Comparison of ENCODE assay signal across 10 cellular contexts in the genomic region with DNA sequence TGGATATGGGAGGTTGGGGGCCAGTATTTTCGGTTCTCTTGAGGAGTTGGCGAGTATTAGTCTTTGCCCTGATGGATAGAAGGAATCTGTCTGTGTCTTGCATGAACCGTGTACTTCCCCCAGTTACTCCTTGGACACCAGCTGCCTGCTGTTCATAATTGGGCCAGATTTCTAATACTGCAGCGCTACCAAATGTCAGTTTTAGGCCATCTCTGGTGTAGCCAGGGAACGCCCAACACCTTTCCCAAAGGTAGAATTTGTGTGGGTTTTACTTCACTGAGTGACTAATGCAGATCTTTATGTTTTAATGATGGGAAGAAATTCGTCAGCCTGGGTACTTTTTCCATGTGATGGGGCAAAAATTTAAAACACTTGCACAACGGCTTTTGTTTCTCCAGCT. TPM values are rescaled to one million over a fixed set of nuclear protein-coding genes. Genes with fewer than 3 reads are reported as not detected.
DNase-seq lines count a peak whose midpoint lies in the region; ATAC-seq and TF ChIP-seq lines count a peak whose summit lies in the region.
"Had no signal": no experiment of that assay in that cellular context is flagged by ENCODE, and none has a peak within 500 bp of the region (broad histone marks: within the 10 kb centered on the region; RNA-seq: fewer than 3 reads in every experiment).

No MANE protein-coding gene starts in this region.

- no peak overlapping the region for H3K9ac ChIP-seq in mesendoderm (ENCODE audit: low read length)

- peak overlapping the region; percentile 38 for H3K27ac Mint-ChIP-seq in activated naive CD4-positive, alpha-beta T cell treated with anti-CD3 and anti-CD28 coated beads, Interleukin-2, amount 50 U/mL, for 24 hours

- no peak overlapping the region for H2AK5ac ChIP-seq in mesendoderm (ENCODE audit: low read length)

- no peak for DNase-seq in activated naive CD4-positive, alpha-beta T cell (lab: John Stamatoyannopoulos, UW)
- no peak for DNase-seq in breast epithelium (ENCODE audit: low spot score in 2 of 2)
- DNase-seq in mesendoderm: no peak
- DNase-seq in uterus: no peak
- DNase-seq in SKM-1 treated with dmso at 0.1 percent for 144 hours (lab: John Stamatoyannopoulos, UW; ENCODE audit: unreplicated experiment): no peak
- no peak for DNase-seq in NCI-H2029 (lab: John Stamatoyannopoulos, UW)
- DNase-seq: T1000 had no signal

- no peaks in the 10 kb centered on the region for H3K9me3 ChIP-seq in breast epithelium
- H3K9me3 ChIP-seq in uterus: no peaks in the 10 kb centered on the region

- peaks cover 0 to 14% of the 10 kb centered on the region in 2 donors for H3K4me1 ChIP-seq in breast epithelium
- H3K4me1 ChIP-seq in mesendoderm (ENCODE audit: control insufficient read depth, low read depth, low read length): peaks cover 26% of the 10 kb centered on the region
- peaks cover 0 to 3% of the 10 kb centered on the region in 2 donors for H3K4me1 ChIP-seq in uterus

- H3K4me1 Mint-ChIP-seq in activated naive CD4-positive, alpha-beta T cell treated with anti-CD3 and anti-CD28 coated beads, Interleukin-2, amount 50 U/mL, for 24 hours: peaks cover 50% of the 10 kb centered on the region

- peak overlapping the region in 1 of 3 donors; percentile 36 for H3K4me3 ChIP-seq in breast epithelium
- no peak overlapping the region for H3K4me3 ChIP-seq in mesendoderm (ENCODE audit: low read length)
- H3K4me3 ChIP-seq in uterus: no peak overlapping the region

- H3K9me3 Mint-ChIP-seq in activated naive CD4-positive, alpha-beta T cell treated with anti-CD3 and anti-CD28 coated beads, Interleukin-2, amount 50 U/mL, for 24 hours: no peaks in the 10 kb centered on the region
- H3K9me3 Mint-ChIP-seq: central memory CD8-positive, alpha-beta T cell had no signal

- no peak overlapping the region for H3K18ac ChIP-seq in mesendoderm (ENCODE audit: low read length)

- H3K36me3 ChIP-seq in breast epithelium (no peaks in the 10 kb centered on the region), mesendoderm (ENCODE audit: control insufficient read depth, insufficient read depth, low read length) (no peaks in the 10 kb centered on the region), uterus (no peaks in the 10 kb centered on the region)

- no peaks in the 10 kb centered on the region for H3K27me3 ChIP-seq in breast epithelium
- H3K27me3 ChIP-seq in mesendoderm (ENCODE audit: insufficient read depth, low read length, poor library complexity): no peaks in the 10 kb centered on the region
- H3K27me3 ChIP-seq in uterus: no peaks in the 10 kb centered on the region

- H3K79me2 ChIP-seq in mesendoderm (ENCODE audit: control insufficient read depth, insufficient read depth, low read length): peaks cover 62% of the 10 kb centered on the region

- intact Hi-C loops in breast epithelium (cut with DNase I; ENCODE audit: low total_unique reads) (no loop called here), uterus (cut with DNase I; ENCODE audit: low total_unique reads) (no loop called here)

- H3K4ac ChIP-seq in mesendoderm (ENCODE audit: low read depth, low read length): no peak overlapping the region

- peak overlapping the region; percentile 3 for H3K4me3 Mint-ChIP-seq in activated naive CD4-positive, alpha-beta T cell treated with anti-CD3 and anti-CD28 coated beads, Interleukin-2, amount 50 U/mL, for 24 hours
- H3K4me3 Mint-ChIP-seq: central memory CD8-positive, alpha-beta T cell had no signal

- no peaks in the 10 kb centered on the region for H3K27me3 Mint-ChIP-seq in activated naive CD4-positive, alpha-beta T cell treated with anti-CD3 and anti-CD28 coated beads, Interleukin-2, amount 50 U/mL, for 24 hours
- H3K27me3 Mint-ChIP-seq: central memory CD8-positive, alpha-beta T cell had no signal

- no peak for ATAC-seq in HG02588 (IDR thresholded peaks at IDR 0.05; ENCODE audit: unreplicated experiment)

- peaks cover 19% of the 10 kb centered on the region for H3K79me1 ChIP-seq in mesendoderm (ENCODE audit: low read length)

- no peak overlapping the region for H3K23ac ChIP-seq in mesendoderm (ENCODE audit: low read length)

- H3K36me3 Mint-ChIP-seq in activated naive CD4-positive, alpha-beta T cell treated with anti-CD3 and anti-CD28 coated beads, Interleukin-2, amount 50 U/mL, for 24 hours: peaks cover 10% of the 10 kb centered on the region

- no peak overlapping the region for H2BK120ac ChIP-seq in mesendoderm (ENCODE audit: low read depth, low read length)

- H3K4me2 ChIP-seq in mesendoderm (ENCODE audit: low read length): no peak overlapping the region

- TF ChIP-seq CTCF in breast epithelium (IDR thresholded peaks at IDR 0.05) (no peak), uterus (IDR thresholded peaks at IDR 0.05) (no peak)

- H2BK5ac ChIP-seq in mesendoderm (ENCODE audit: low read length): no peak overlapping the region

- H3K27ac ChIP-seq in breast epithelium (peak overlapping the region; percentile 80 to 90), mesendoderm (ENCODE audit: low read depth, low read length) (no peak overlapping the region), uterus (peak overlapping the region; percentile 53 to 69)

- WGBS in mesendoderm (ENCODE audit: extremely low coverage, insufficient coverage, low lambda C conversion rate): no CpG with 5 or more reads among the region's 7 CpGs

- H4K5ac ChIP-seq in mesendoderm (ENCODE audit: low read length): no peak overlapping the region

- H2BK15ac ChIP-seq in mesendoderm (replicated peaks; ENCODE audit: low read depth): no peak overlapping the region

- peak overlapping the region; percentile 54 for H3K56ac ChIP-seq in mesendoderm (ENCODE audit: low read length)

- no peak overlapping the region for H4K8ac ChIP-seq in mesendoderm (ENCODE audit: low read depth, low read length)

- no peak for TF ChIP-seq POLR2A in breast epithelium (IDR thresholded peaks at IDR 0.05)
- no peak for TF ChIP-seq POLR2A in uterus (IDR thresholded peaks at IDR 0.05)

RNA-seq across cellular contexts. Expression of gene FLNB, which starts 18.4 kb away (rescaled TPM):
- total RNA-seq in breast epithelium (100 to 1,000 TPM in 2 of 3 donors, 10 to 100 TPM in 1; 40.3 to 242 (median 164) TPM), uterus (100 to 1,000 TPM in 3 of 4 donors, 10 to 100 TPM in 1; 52.4 to 283 (median 148) TPM)
- polyA plus RNA-seq in mesendoderm (2013, experiment 1 of 2): 26.8 TPM
- polyA plus RNA-seq in mesendoderm (2013, experiment 2 of 2): 26.5 TPM
